Comparison of ENCODE assay signal across 12 cellular contexts in the genomic region with DNA sequence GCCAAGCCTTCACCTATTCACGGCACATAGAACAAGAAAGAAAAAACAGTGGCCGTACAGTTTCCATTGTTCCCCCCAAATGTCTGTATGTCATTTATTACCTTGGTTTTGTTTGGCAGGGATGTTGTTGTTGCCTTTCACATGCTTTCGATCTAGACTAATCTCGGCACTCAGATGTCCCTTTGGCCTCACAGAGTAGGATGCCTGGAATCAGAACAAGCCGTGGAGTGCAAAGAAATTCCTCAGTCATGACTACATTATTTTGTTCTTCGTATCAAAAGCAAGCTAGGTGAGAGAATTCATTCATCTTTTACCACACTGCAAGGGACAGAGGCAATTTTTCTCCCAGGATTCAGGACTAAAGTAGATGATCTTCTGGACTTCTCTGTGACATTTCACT.
DNase-seq lines count a peak whose midpoint lies in the region; ATAC-seq and TF ChIP-seq lines count a peak whose summit lies in the region.
"Had no signal": no experiment of that assay in that cellular context is flagged by ENCODE, and none has a peak within 500 bp of the region (broad histone marks: within the 10 kb centered on the region; RNA-seq: fewer than 3 reads in every experiment).

No MANE protein-coding gene starts in this region.

- H3K9me3 ChIP-seq in hepatocyte (ENCODE audit: low read depth) (no peaks in the 10 kb centered on the region), upper lobe of left lung (no peaks in the 10 kb centered on the region)
- H3K9me3 ChIP-seq: SJSA1 had no signal

- WGBS in hepatocyte (ENCODE audit: low lambda C conversion rate, missing lambda C conversion rate): 76% methylated on average over 6 of the region's 6 CpGs
- 59 to 62% methylated on average over 6 of the region's 6 CpGs for WGBS in upper lobe of left lung, 2 donors

- H3K36me3 ChIP-seq in hepatocyte (replicated peaks; ENCODE audit: insufficient read depth, low read depth) (no peaks in the 10 kb centered on the region), upper lobe of left lung (no peaks in the 10 kb centered on the region)
- H3K36me3 ChIP-seq: SJSA1, WERI-Rb-1 had no signal

- H3K79me2 ChIP-seq in hepatocyte: no peaks in the 10 kb centered on the region
- H3K79me2 ChIP-seq: parathyroid adenoma had no signal

- peak; percentile 51 for DNase-seq in HCEC 1CT
- DNase-seq in astrocyte of the cerebellum (ENCODE audit: low read depth): peak; percentile 76
- no peak for DNase-seq in hepatocyte (ENCODE audit: low spot score)
- DNase-seq in upper lobe of left lung: peak in 1 of 2 donors; percentile 35
- DNase-seq in NCI-H2107 (lab: John Stamatoyannopoulos, UW): no peak
- no peak for DNase-seq in DMS53 (lab: John Stamatoyannopoulos, UW)
- DNase-seq in T-helper 9 cell: no peak
- DNase-seq: effector CD4-positive, alpha-beta T cell; WERI-Rb-1 had no signal

- no peaks in the 10 kb centered on the region for H3K27me3 ChIP-seq in hepatocyte
- H3K27me3 ChIP-seq in upper lobe of left lung: no peaks in the 10 kb centered on the region
- H3K27me3 ChIP-seq: SJSA1 had no signal

- H3K4me1 ChIP-seq in hepatocyte (ENCODE audit: insufficient read depth) (peaks cover 24% of the 10 kb centered on the region), upper lobe of left lung (peaks cover 0 to 31% (median 18%) of the 10 kb centered on the region in 4 donors)
- H3K4me1 ChIP-seq: parathyroid adenoma had no signal

- no peaks in the 10 kb centered on the region for H4K20me1 ChIP-seq in hepatocyte (ENCODE audit: insufficient read depth, poor library complexity, severe bottlenecking)

- H3K27ac ChIP-seq in hepatocyte (peak overlapping the region; percentile 59), upper lobe of left lung (peak overlapping the region; percentile 72 to 85 (median 78))
- H3K27ac ChIP-seq: KMS-11, parathyroid adenoma, SJSA1, WERI-Rb-1 had no signal

- H3K4me3 ChIP-seq in astrocyte of the cerebellum (ENCODE audit: low read depth, low read length) (peak overlapping the region; percentile 28), hepatocyte (no peak overlapping the region), upper lobe of left lung (peak overlapping the region in 2 of 4 donors; percentile 9 to 17)
- H3K4me3 ChIP-seq: SJSA1 had no signal

- TF ChIP-seq CTCF in astrocyte of the cerebellum (IDR thresholded peaks at IDR 0.05; ENCODE audit: low read depth, low read length, missing control alignments) (no peak), hepatocyte (IDR thresholded peaks at IDR 0.05; ENCODE audit: poor library complexity) (no peak), upper lobe of left lung (IDR thresholded peaks at IDR 0.05) (no peak)

- peak; percentile 56 to 63 for ATAC-seq in upper lobe of left lung (ENCODE audit: low FRiP score in 2 of 2)

- TF ChIP-seq EP300 in upper lobe of left lung (IDR thresholded peaks at IDR 0.05): peak in 1 of 4 donors; percentile 70

- no peak overlapping the region for H3K4me2 ChIP-seq in hepatocyte
- H3K4me2 ChIP-seq: KMS-11 had no signal

- no peak for TF ChIP-seq POLR2A in upper lobe of left lung (IDR thresholded peaks at IDR 0.05)

- H2AFZ ChIP-seq in hepatocyte: no peak overlapping the region
- H2AFZ ChIP-seq: parathyroid adenoma had no signal

- H3K9me2 ChIP-seq in hepatocyte (replicated peaks; ENCODE audit: insufficient read depth): no peaks in the 10 kb centered on the region

- in situ Hi-C loops in astrocyte of the cerebellum (cut with HindIII; ENCODE audit: low sequenced_read_pairs): no loop called here

Comparison
In these comparisons a context has a peak if more than half of its experiments do, and no peak if none do; other contexts are left out.
1. DNase-seq: peak in HCEC 1CT (single experiment) and astrocyte of the cerebellum (single experiment); none in hepatocyte (single experiment), NCI-H2107 (single experiment), DMS53 (single experiment) and T-helper 9 cell (single experiment).